In the genomic region with DNA sequence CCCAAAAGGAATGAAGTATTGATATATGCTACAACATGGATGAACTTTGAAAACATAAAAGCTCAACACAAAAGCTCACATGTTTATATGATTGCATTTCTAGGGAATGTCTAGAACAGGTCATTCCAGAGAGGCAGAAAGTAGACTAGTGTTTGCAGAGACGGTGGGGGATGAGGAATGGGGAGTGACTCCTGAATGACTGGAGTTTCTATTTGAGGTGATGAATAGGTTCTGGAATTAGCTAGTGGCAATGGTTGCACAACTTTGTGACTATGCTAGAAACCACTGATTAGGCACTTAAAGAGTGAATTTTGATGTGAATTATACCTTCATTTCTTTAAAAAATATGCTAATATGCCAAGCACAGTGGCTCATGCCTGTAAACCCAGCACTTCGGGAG, we compare ENCODE assay signal across 15 cellular contexts. TPM values are rescaled to one million over a fixed set of nuclear protein-coding genes. Genes with fewer than 3 reads are reported as not detected.
DNase-seq lines count a peak whose midpoint lies in the region; ATAC-seq, FAIRE-seq and TF ChIP-seq lines count a peak whose summit lies in the region.
"Had no signal": no experiment of that assay in that cellular context is flagged by ENCODE, and none has a peak within 500 bp of the region (broad histone marks: within the 10 kb centered on the region; RNA-seq: fewer than 3 reads in every experiment).

No MANE protein-coding gene starts in this region.

- no TSS peak for BruUV-seq in HepG2 (replicated peaks; lab: Mats Ljungman, UMichigan)

- no peaks in the 10 kb centered on the region for H4K20me1 ChIP-seq in HepG2 (ENCODE audit: insufficient read depth, low read length)

- H3K79me2 ChIP-seq in HepG2 (ENCODE audit: insufficient read depth, low read length), result no peaks in the 10 kb centered on the region

- no peak overlapping the region for H3K27ac ChIP-seq in HepG2 (ENCODE audit: extremely low read length, insufficient read depth, low read length)
- H3K27ac ChIP-seq: ovary had no signal

- H2AFZ ChIP-seq in HepG2 (ENCODE audit: low read length), result no peak overlapping the region

- H3K27me3 ChIP-seq in HepG2 (ENCODE audit: control insufficient read depth in 1 of 2, insufficient read depth in 2 of 2, low read length in 2 of 2), result no peaks in the 10 kb centered on the region
- H3K27me3 ChIP-seq: ovary had no signal

- H3K36me3 Mint-ChIP-seq in activated T-helper 1 cell treated with anti-CD3 and anti-CD28 coated beads, Interleukin-12 subunit alpha, Interleukin-12 subunit beta, Interleukin-2, Interleukin-4 antibody, amounts not matched to agents 30 ng/mL and 10 ng/mL and 1 ng/mL, durations not matched to agents 14 hours and 24 hours and 36 hours (ENCODE audit: low read depth), result peaks cover 2% of the 10 kb centered on the region

- TF ChIP-seq RAD21 in HepG2 (CRISPR knock-in tag; IDR thresholded peaks at IDR 0.05), result no peak

- no peak overlapping the region for H3K27ac Mint-ChIP-seq in activated T-helper 1 cell treated with anti-CD3 and anti-CD28 coated beads, Interleukin-12 subunit alpha, Interleukin-12 subunit beta, Interleukin-2, Interleukin-4 antibody, amounts not matched to agents 30 ng/mL and 10 ng/mL and 1 ng/mL, durations not matched to agents 14 hours and 24 hours and 36 hours
- H3K27ac Mint-ChIP-seq: T-cell had no signal

- no peak for TF ChIP-seq POLR2A in HepG2 (IDR thresholded peaks at IDR 0.05; ENCODE audit: insufficient read depth in 1 of 2, low read depth in 2 of 2, low read length in 2 of 2)

- H3K27me3 Mint-ChIP-seq in activated T-helper 1 cell treated with anti-CD3 and anti-CD28 coated beads, Interleukin-12 subunit alpha, Interleukin-12 subunit beta, Interleukin-2, Interleukin-4 antibody, amounts not matched to agents 30 ng/mL and 10 ng/mL and 1 ng/mL, durations not matched to agents 14 hours and 24 hours and 36 hours (ENCODE audit: insufficient read depth), result peaks cover 2% of the 10 kb centered on the region

- H3K4me3 ChIP-seq in AG10803 (ENCODE audit: low read length) (no peak overlapping the region), HepG2 (replicated peaks in 1 of 3; ENCODE audit: insufficient read depth in 1 of 3, low read depth in 2 of 3, low read length in 3 of 3) (no peak overlapping the region)
- H3K4me3 ChIP-seq: ovary had no signal

- POLR2A ChIA-PET in HepG2 (lab: Yijun Ruan, JAX), result interaction anchor here (1.0 to 1.4 kb wide), 2 partner anchors 11 to 102 kb away, joined by 3 to 7 read pairs; no protein-coding TSS in a partner anchor

- no peak overlapping the region for H3K4me3 Mint-ChIP-seq in activated T-helper 1 cell treated with anti-CD3 and anti-CD28 coated beads, Interleukin-12 subunit alpha, Interleukin-12 subunit beta, Interleukin-2, Interleukin-4 antibody, amounts not matched to agents 30 ng/mL and 10 ng/mL and 1 ng/mL, durations not matched to agents 14 hours and 24 hours and 36 hours
- H3K4me3 Mint-ChIP-seq: T-cell had no signal

- CTCF ChIA-PET in HepG2 (lab: Yijun Ruan, JAX; ENCODE audit: low intra/inter-chr PET ratio, low total read pairs), result no interaction called here

- ATAC-seq in HepG2 (no peak), GM18868 (IDR thresholded peaks at IDR 0.05; ENCODE audit: unreplicated experiment) (no peak), GM21390 (IDR thresholded peaks at IDR 0.05; ENCODE audit: unreplicated experiment) (no peak)
- ATAC-seq: T-cell had no signal

- DNase-seq in AG10803 (ENCODE audit: low read depth) (peak; percentile 82), LoVo (ENCODE audit: low spot score) (peak; percentile 30), dedifferentiated amniotic fluid mesenchymal stem cell (ENCODE audit: extremely low spot score) (peak; percentile 40), HepG2 (ENCODE audit: low spot score) (no peak), NCI-H187 (lab: John Stamatoyannopoulos, UW) (no peak)
- DNase-seq in activated T-helper 1 cell treated with anti-CD3 and anti-CD28 coated beads, Interleukin-12 subunit alpha, Interleukin-12 subunit beta, Interleukin-2, Interleukin-4 antibody, amounts not matched to agents 30 ng/mL and 10 ng/mL and 1 ng/mL, durations not matched to agents 14 hours and 24 hours and 36 hours (ENCODE audit: low spot score), result no peak
- DNase-seq: activated CD4-positive, alpha-beta T cell treated with anti-CD3 and anti-CD28 coated beads, Interleukin-2, amount 50 U/mL, for 48 hours; activated gamma-delta T cell treated with Interleukin-2 at 50 U/mL for 16 hours; NCI-H1417; NCI-H748 treated with DMSO at 0.1 percent for 48 hours; ovary; T-cell had no signal

- 45% methylated on average over 2 of the region's 2 CpGs for WGBS in HepG2 (ENCODE audit: low lambda C conversion rate)

- peaks cover 12% of the 10 kb centered on the region for H3K4me1 ChIP-seq in HepG2 (ENCODE audit: insufficient read depth, low read length)

- TF ChIP-seq CTCF in AG10803 (conservative IDR thresholded peaks at IDR 0.05; ENCODE audit: low read length), result no peak
- TF ChIP-seq CTCF in HepG2 (CRISPR knock-in tag; IDR thresholded peaks at IDR 0.05), result no peak

- FAIRE-seq in HepG2 (lab: Jason Lieb, UNC), result no peak

- intact Hi-C loops in HepG2 (cut with micrococcal nuclease; ENCODE audit: unreplicated experiment), result no loop called here
- intact Hi-C loops in activated T-helper 1 cell treated with anti-CD3 and anti-CD28 coated beads, Interleukin-12 subunit alpha, Interleukin-12 subunit beta, Interleukin-2, Interleukin-4 antibody, amounts not matched to agents 30 ng/mL and 10 ng/mL and 1 ng/mL, durations not matched to agents 14 hours and 24 hours and 36 hours (cut with micrococcal nuclease), result no loop called here

- no peak overlapping the region for H3K4me2 ChIP-seq in HepG2 (ENCODE audit: low read depth, low read length)

- peaks cover 30% of the 10 kb centered on the region for H3K9me3 ChIP-seq in HepG2 (ENCODE audit: low read length)

- H3K9ac ChIP-seq in HepG2 (ENCODE audit: insufficient read depth, low read depth, low read length), result no peak overlapping the region

- no peaks in the 10 kb centered on the region for H3K4me1 Mint-ChIP-seq in activated T-helper 1 cell treated with anti-CD3 and anti-CD28 coated beads, Interleukin-12 subunit alpha, Interleukin-12 subunit beta, Interleukin-2, Interleukin-4 antibody, amounts not matched to agents 30 ng/mL and 10 ng/mL and 1 ng/mL, durations not matched to agents 14 hours and 24 hours and 36 hours (ENCODE audit: low read depth)
- H3K4me1 Mint-ChIP-seq: T-cell had no signal

- in situ Hi-C loops in HepG2 (cut with HindIII; ENCODE audit: extremely low pct_ligation_motif_present, low pct_unique_long_range_greater_than_20kb), result no loop called here

- no peak for TF ChIP-seq EP300 in HepG2 (IDR thresholded peaks at IDR 0.05; ENCODE audit: low read depth in 2 of 2, low read length in 2 of 2)
- TF ChIP-seq EP300 in HepG2 (CRISPR knock-in tag; IDR thresholded peaks at IDR 0.05; ENCODE audit: borderline replicate concordance), result no peak

- no peaks in the 10 kb centered on the region for H3K36me3 ChIP-seq in HepG2 (replicated peaks in 1 of 2; ENCODE audit: control insufficient read depth in 1 of 2, insufficient read depth in 2 of 2, low read length in 2 of 2)
- H3K36me3 ChIP-seq: ovary had no signal

- H3K9me3 Mint-ChIP-seq in activated T-helper 1 cell treated with anti-CD3 and anti-CD28 coated beads, Interleukin-12 subunit alpha, Interleukin-12 subunit beta, Interleukin-2, Interleukin-4 antibody, amounts not matched to agents 30 ng/mL and 10 ng/mL and 1 ng/mL, durations not matched to agents 14 hours and 24 hours and 36 hours, result peaks cover 38% of the 10 kb centered on the region

RNA-seq across cellular contexts. Expression of a gene that starts 6.9 kb away (rescaled TPM):
- total RNA-seq in HepG2 (2016; rRNA removed; fragmentation: Illumina TruSeq; extraction: Trizol), result 0.09 TPM in 1 of 2 replicates, not detected in the other
- not detected in 2 replicates for total RNA-seq in HepG2 (2016; cell fraction: cytosol; rRNA removed; fragmentation: Illumina TruSeq; extraction: Trizol; ENCODE audit: low read depth)
- 0.15 TPM in 1 of 2 replicates, not detected in the other for total RNA-seq in HepG2 (2016; cell fraction: insoluble cytoplasmic fraction; rRNA removed; fragmentation: Illumina TruSeq; extraction: Trizol)
- total RNA-seq in HepG2 (2016; cell fraction: membrane; rRNA removed; fragmentation: Illumina TruSeq; extraction: Trizol), result 0.12 TPM in 1 of 2 replicates, not detected in the other
- total RNA-seq in HepG2 (2016; cell fraction: nucleus; rRNA removed; fragmentation: Illumina TruSeq; extraction: Trizol), result not detected in 2 replicates
- 0.36 and 0.55 TPM in 2 replicates for polyA plus RNA-seq in HepG2 (2011; rRNA removed)
- polyA plus RNA-seq in HepG2 (2011; cell fraction: cytosol; rRNA removed), result 0.25 and 0.40 TPM in 2 replicates
- 0.32 and 0.42 TPM in 2 replicates for polyA plus RNA-seq in HepG2 (2011; cell fraction: nucleus; rRNA removed)
- polyA plus RNA-seq in HepG2 (2012), result 0.38 TPM in 1 of 2 replicates, not detected in the other
- polyA plus RNA-seq in HepG2 (2016; cell fraction: cytosol; fragmentation: Illumina TruSeq; extraction: Trizol; ENCODE audit: low read depth), result 0.08 and 0.12 TPM in 2 replicates
- 0.31 TPM in 1 of 2 replicates, not detected in the other for polyA plus RNA-seq in HepG2 (2016; cell fraction: insoluble cytoplasmic fraction; fragmentation: Illumina TruSeq; extraction: Trizol; ENCODE audit: low read depth)
- polyA plus RNA-seq in HepG2 (2016; cell fraction: membrane; fragmentation: Illumina TruSeq; extraction: Trizol; ENCODE audit: low read depth), result 0.10 and 0.12 TPM in 2 replicates
- not detected in 2 replicates for polyA plus RNA-seq in HepG2 (2016; cell fraction: nucleus; fragmentation: Illumina TruSeq; extraction: Trizol; ENCODE audit: insufficient read depth, low read depth)
- polyA minus RNA-seq in HepG2 (2011; rRNA and poly(A)+ RNA removed; ENCODE audit: low replicate concordance), result 0.42 and 0.82 TPM in 2 replicates
- 0.35 TPM in 1 of 2 replicates, not detected in the other for polyA minus RNA-seq in HepG2 (2011; cell fraction: cytosol; rRNA and poly(A)+ RNA removed)
- 0.62 and 0.64 TPM in 2 replicates for polyA minus RNA-seq in HepG2 (2011; cell fraction: nucleus; rRNA and poly(A)+ RNA removed)
- not detected in 2 replicates for total RNA-seq in activated T-helper 1 cell treated with anti-CD3 and anti-CD28 coated beads, Interleukin-12 subunit alpha, Interleukin-12 subunit beta, Interleukin-2, Interleukin-4 antibody, amounts not matched to agents 30 ng/mL and 10 ng/mL and 1 ng/mL, durations not matched to agents 14 hours and 24 hours and 36 hours
- total RNA-seq: lung microvascular endothelial cell, ovary had no signal

RNA-seq across cellular contexts. Expression of a gene that starts 57.1 kb away (rescaled TPM):
- total RNA-seq in HepG2 (2016; rRNA removed; fragmentation: Illumina TruSeq; extraction: Trizol), result 11.1 and 12.0 TPM in 2 replicates
- total RNA-seq in HepG2 (2016; cell fraction: cytosol; rRNA removed; fragmentation: Illumina TruSeq; extraction: Trizol; ENCODE audit: low read depth), result 2.3 and 2.9 TPM in 2 replicates
- 8.8 and 11.5 TPM in 2 replicates for total RNA-seq in HepG2 (2016; cell fraction: insoluble cytoplasmic fraction; rRNA removed; fragmentation: Illumina TruSeq; extraction: Trizol)
- total RNA-seq in HepG2 (2016; cell fraction: membrane; rRNA removed; fragmentation: Illumina TruSeq; extraction: Trizol), result 6.2 and 6.6 TPM in 2 replicates
- total RNA-seq in HepG2 (2016; cell fraction: nucleus; rRNA removed; fragmentation: Illumina TruSeq; extraction: Trizol), result 8.5 and 10.7 TPM in 2 replicates
- polyA plus RNA-seq in HepG2 (2011; rRNA removed), result 8.3 and 8.7 TPM in 2 replicates
- 4.6 and 5.6 TPM in 2 replicates for polyA plus RNA-seq in HepG2 (2011; cell fraction: cytosol; rRNA removed)
- polyA plus RNA-seq in HepG2 (2011; cell fraction: nucleus; rRNA removed), result 13.6 and 15.4 TPM in 2 replicates
- polyA plus RNA-seq in HepG2 (2012), result 10.1 and 10.6 TPM in 2 replicates
- polyA plus RNA-seq in HepG2 (2016; cell fraction: cytosol; fragmentation: Illumina TruSeq; extraction: Trizol; ENCODE audit: low read depth), result 0.75 and 0.81 TPM in 2 replicates
- polyA plus RNA-seq in HepG2 (2016; cell fraction: insoluble cytoplasmic fraction; fragmentation: Illumina TruSeq; extraction: Trizol; ENCODE audit: low read depth), result 7.6 and 8.8 TPM in 2 replicates
- polyA plus RNA-seq in HepG2 (2016; cell fraction: membrane; fragmentation: Illumina TruSeq; extraction: Trizol; ENCODE audit: low read depth), result 1.8 and 2.7 TPM in 2 replicates
- polyA plus RNA-seq in HepG2 (2016; cell fraction: nucleus; fragmentation: Illumina TruSeq; extraction: Trizol; ENCODE audit: insufficient read depth, low read depth), result 15.0 and 17.6 TPM in 2 replicates
- polyA minus RNA-seq in HepG2 (2011; rRNA and poly(A)+ RNA removed; ENCODE audit: low replicate concordance), result 9.8 and 14.1 TPM in 2 replicates
- polyA minus RNA-seq in HepG2 (2011; cell fraction: cytosol; rRNA and poly(A)+ RNA removed), result 5.8 and 6.4 TPM in 2 replicates
- polyA minus RNA-seq in HepG2 (2011; cell fraction: nucleus; rRNA and poly(A)+ RNA removed), result 13.4 and 14.2 TPM in 2 replicates
- 14.9 and 15.9 TPM in 2 replicates for total RNA-seq in activated T-helper 1 cell treated with anti-CD3 and anti-CD28 coated beads, Interleukin-12 subunit alpha, Interleukin-12 subunit beta, Interleukin-2, Interleukin-4 antibody, amounts not matched to agents 30 ng/mL and 10 ng/mL and 1 ng/mL, durations not matched to agents 14 hours and 24 hours and 36 hours

Comparison
In these comparisons a context has a peak if more than half of its experiments do, and no peak if none do; other contexts are left out.
1. DNase-seq: peak in AG10803 (single experiment), LoVo (single experiment) and dedifferentiated amniotic fluid mesenchymal stem cell (single experiment); none in HepG2 (single experiment), NCI-H187 (0 of 2) and activated T-helper 1 cell treated with anti-CD3 and anti-CD28 coated beads, Interleukin-12 subunit alpha, Interleukin-12 subunit beta, Interleukin-2, Interleukin-4 antibody, amounts not matched to agents 30 ng/mL and 10 ng/mL and 1 ng/mL, durations not matched to agents 14 hours and 24 hours and 36 hours (single experiment).